ENCODE assay signal across 8 cellular contexts in genomic region chr22:29387921-29388758, GRCh38. TPM values are rescaled to one million over a fixed set of nuclear protein-coding genes. Genes with fewer than 3 reads are reported as not detected.
DNase-seq lines count a peak whose midpoint lies in the region; ATAC-seq, FAIRE-seq and TF ChIP-seq lines count a peak whose summit lies in the region.

Gene AP1B1 (minus strand): TSS chr22:29388570. CDS start chr22:29367243, 21,327 bp downstream.

- peak within 1 kb of the TSS; percentile 88 for H3K4me3 Mint-ChIP-seq in natural killer cell

- no peaks in the 10 kb centered on the region for H3K9me3 Mint-ChIP-seq in natural killer cell

- peak; percentile 97 to 98 (median 97) for ATAC-seq in natural killer cell

- DNase-seq in EH (ENCODE audit: low read depth) (peak; percentile 91), H54 (ENCODE audit: insufficient read length, low spot score) (peak; percentile 83), M059J (ENCODE audit: low read depth) (peak; percentile 90), fibroblast of peridontal ligament (ENCODE audit: extremely low read depth) (peak; percentile 72), natural killer cell (peak; percentile 87)
- peak; percentile 92 for DNase-seq in activated T-helper 9 cell treated with anti-CD3 and anti-CD28 coated beads, Interleukin-2, amount 50 U/mL, for 16 hours (ENCODE audit: low read depth)
- DNase-seq in stimulated activated naive CD4-positive, alpha-beta T cell treated with Interleukin-2 at 50 U/mL for 16 hours (lab: John Stamatoyannopoulos, UW), result peak; percentile 92

- peaks cover 31 to 50% of the 10 kb centered on the region in 2 donors for H3K4me1 Mint-ChIP-seq in natural killer cell

- no peaks in the 10 kb centered on the region for H3K36me3 Mint-ChIP-seq in natural killer cell

- intact Hi-C loops in natural killer cell (cut with micrococcal nuclease), result no loop called here

- H3K27ac Mint-ChIP-seq in natural killer cell, result peak within 1 kb of the TSS; percentile 90 to 95

- TF ChIP-seq CTCF in natural killer cell (IDR thresholded peaks at IDR 0.05), result no peak

- FAIRE-seq in H54 (lab: Jason Lieb, UNC), result no peak

- peak; percentile 44; the same call in 1 of the 2 replicates for TF ChIP-seq POLR2A in H54 (IDR thresholded peaks at IDR 0.05; ENCODE audit: low read depth, low read length)
- peak; percentile 74 for TF ChIP-seq POLR2A in Raji (IDR thresholded peaks at IDR 0.05; ENCODE audit: insufficient read depth, low read depth, low read length)

- no peaks in the 10 kb centered on the region for H3K27me3 Mint-ChIP-seq in natural killer cell (ENCODE audit: low read depth in 2 of 2)

RNA-seq across cellular contexts. Expression of gene AP1B1, which starts in this region (rescaled TPM):
- 33.8 and 65.6 TPM in 2 replicates for total RNA-seq in M059J (2014; rRNA removed; shearing (Covaris generic))
- total RNA-seq in natural killer cell, result 10 to 100 TPM; 54.0 to 56.1 (median 54.3) TPM

Comparison
In these comparisons a context has a peak if more than half of its experiments do, and no peak if none do; other contexts are left out.
1. Peak in every context shown above with its lines: DNase-seq and ATAC-seq.